In the genomic region with DNA sequence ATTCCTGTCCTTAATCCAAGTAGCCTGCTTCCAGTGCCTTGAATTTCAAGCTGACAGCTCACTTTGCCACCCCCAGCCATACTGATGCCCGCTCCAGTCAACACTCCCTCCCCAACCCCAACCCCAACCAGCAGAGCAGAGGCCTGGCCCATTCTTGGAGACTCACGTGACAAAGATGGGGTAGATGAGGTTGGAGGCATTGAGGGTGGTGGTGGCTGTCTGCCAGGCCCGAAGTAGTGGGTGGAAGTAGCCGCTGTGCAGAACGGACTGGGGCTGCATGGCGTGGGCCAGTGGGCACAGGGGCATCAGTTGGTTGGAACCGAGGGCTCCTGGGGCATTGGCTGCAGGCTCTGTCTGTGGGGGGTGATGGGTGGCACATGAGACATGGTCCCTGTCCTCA, we compare ENCODE assay signal across 1 cellular context.
TF ChIP-seq lines count a peak whose summit lies in the region.

No MANE protein-coding gene starts in this region.

TF ChIP-seq in SK-N-SH treated with all-trans-retinoic acid at 6 μM for 48 hours, 23 proteins besides CTCF, POLR2A, EP300 and RAD21 (continued from another document):
- TF ChIP-seq TSHZ2 (CRISPR knock-in tag; IDR thresholded peaks at IDR 0.05), result no peak
- no peak for TF ChIP-seq SNAI2 (CRISPR knock-in tag; IDR thresholded peaks at IDR 0.05)
- TF ChIP-seq OSR1 (CRISPR knock-in tag; IDR thresholded peaks at IDR 0.05), result no peak
- no peak for TF ChIP-seq ZNF8 (CRISPR knock-in tag; IDR thresholded peaks at IDR 0.05)
- TF ChIP-seq CSDC2 (CRISPR knock-in tag; IDR thresholded peaks at IDR 0.05), result no peak
- TF ChIP-seq, protein P1, sequence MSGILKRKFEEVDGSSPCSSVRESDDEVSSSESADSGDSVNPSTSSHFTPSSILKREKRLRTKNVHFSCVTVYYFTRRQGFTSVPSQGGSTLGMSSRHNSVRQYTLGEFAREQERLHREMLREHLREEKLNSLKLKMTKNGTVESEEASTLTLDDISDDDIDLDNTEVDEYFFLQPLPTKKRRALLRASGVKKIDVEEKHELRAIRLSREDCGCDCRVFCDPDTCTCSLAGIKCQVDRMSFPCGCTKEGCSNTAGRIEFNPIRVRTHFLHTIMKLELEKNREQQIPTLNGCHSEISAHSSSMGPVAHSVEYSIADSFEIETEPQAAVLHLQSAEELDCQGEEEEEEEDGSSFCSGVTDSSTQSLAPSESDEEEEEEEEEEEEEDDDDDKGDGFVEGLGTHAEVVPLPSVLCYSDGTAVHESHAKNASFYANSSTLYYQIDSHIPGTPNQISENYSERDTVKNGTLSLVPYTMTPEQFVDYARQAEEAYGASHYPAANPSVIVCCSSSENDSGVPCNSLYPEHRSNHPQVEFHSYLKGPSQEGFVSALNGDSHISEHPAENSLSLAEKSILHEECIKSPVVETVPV (CRISPR knock-in tag; IDR thresholded peaks at IDR 0.05), result no peak
- no peak for TF ChIP-seq ZFP30 (CRISPR knock-in tag; IDR thresholded peaks at IDR 0.05)
- no peak for TF ChIP-seq BACH2 (CRISPR knock-in tag; IDR thresholded peaks at IDR 0.05; ENCODE audit: borderline replicate concordance)
